8 cellular contexts compared by ENCODE assay signal in the genomic region with DNA sequence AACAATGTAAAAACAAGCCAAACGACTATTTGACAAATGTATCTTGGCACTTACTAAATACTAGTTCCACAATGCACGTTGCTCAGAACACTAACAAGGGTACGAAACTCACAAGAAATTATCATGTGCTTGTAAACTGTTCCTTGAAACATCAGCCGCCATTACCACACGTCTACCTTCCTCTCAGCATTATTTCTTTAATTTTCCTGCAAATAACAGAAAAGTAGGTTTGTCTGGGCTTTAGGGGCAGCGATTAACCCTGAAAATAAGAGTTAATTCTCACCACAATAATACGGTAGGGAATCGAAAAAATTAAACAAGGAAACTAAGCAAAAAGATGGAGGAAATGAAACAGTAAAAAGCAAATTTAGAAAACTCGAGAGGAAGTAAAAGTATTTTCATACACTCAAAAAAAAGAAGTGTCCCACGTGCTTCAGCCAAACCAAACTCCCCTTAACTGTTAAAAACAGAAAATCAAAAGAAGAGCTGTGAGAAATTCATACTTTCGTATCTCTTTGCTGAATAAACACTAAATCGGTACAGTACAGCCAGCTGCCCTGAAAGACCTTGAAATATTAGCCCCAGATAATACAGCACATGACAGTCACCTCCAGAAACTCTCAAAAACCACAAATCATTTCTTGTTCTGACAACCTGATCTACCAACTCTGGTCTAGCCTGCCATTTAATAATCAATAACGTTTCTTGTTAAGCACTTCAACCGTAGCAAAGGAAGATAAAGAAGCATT. TPM values are rescaled to one million over a fixed set of nuclear protein-coding genes. Genes with fewer than 3 reads are reported as not detected.
DNase-seq lines count a peak whose midpoint lies in the region; ATAC-seq and TF ChIP-seq lines count a peak whose summit lies in the region.

No MANE protein-coding gene starts in this region.

- H3K27me3 Mint-ChIP-seq in IgD-negative memory B cell: no peaks in the 10 kb centered on the region
- H3K27me3 Mint-ChIP-seq in MCF 10A (ENCODE audit: insufficient read depth, unreplicated experiment): no peaks in the 10 kb centered on the region

- no peaks in the 10 kb centered on the region for H3K9me3 ChIP-seq in mucosa of rectum (ENCODE audit: control insufficient read depth in 2 of 2, low read length in 2 of 2)

- H3K36me3 ChIP-seq in mucosa of rectum (ENCODE audit: control insufficient read depth in 2 of 2, insufficient read depth in 2 of 2, low read length in 2 of 2): peaks cover 0 to 3% of the 10 kb centered on the region in 2 donors

- H3K9me3 Mint-ChIP-seq in IgD-negative memory B cell (no peaks in the 10 kb centered on the region), MCF 10A (ENCODE audit: unreplicated experiment) (no peaks in the 10 kb centered on the region)

- peaks cover 43 to 52% of the 10 kb centered on the region in 2 donors for H3K4me1 ChIP-seq in mucosa of rectum (ENCODE audit: control insufficient read depth in 2 of 2, insufficient read depth in 2 of 2, low read length in 2 of 2)

- H3K4me3 ChIP-seq in GM12864 (ENCODE audit: low read depth, low read length) (peak overlapping the region; percentile 97), mucosa of rectum (ENCODE audit: low read length in 2 of 2) (peak overlapping the region; percentile 78 to 90)

- CTCF ChIA-PET in MCF 10A (lab: Yijun Ruan, JAX): interaction anchor here (0.6 to 1.1 kb wide), 2 partner anchors 94 to 176 kb away, joined by 3 to 4 read pairs; no protein-coding TSS in a partner anchor

- H3K9ac ChIP-seq in mucosa of rectum (ENCODE audit: low read depth in 1 of 2, low read length in 2 of 2): peak overlapping the region; percentile 92 to 98

- intact Hi-C loops in MCF 10A (cut with micrococcal nuclease): loop anchor here (2.0 kb wide), 2 partner anchors 25 to 35 kb away; no protein-coding TSS in a partner anchor

- POLR2A ChIA-PET in MCF 10A (lab: Yijun Ruan, JAX): interaction anchor here (1.1 to 4.5 kb wide), 5 partner anchors 11 to 96 kb away, joined by 3 to 54 read pairs (median 6); no protein-coding TSS in a partner anchor

- peak; percentile 58 for ATAC-seq in GM21528 (IDR thresholded peaks at IDR 0.05; ENCODE audit: low FRiP score, unreplicated experiment)

- BruUV-seq in MCF 10A (replicated peaks; lab: Mats Ljungman, UMichigan): TSS peak; percentile 44

- peak; percentile 81 for DNase-seq in GM12864 (ENCODE audit: low read depth)
- no peak for DNase-seq in MCF 10A (ENCODE audit: unreplicated experiment)
- no peak for DNase-seq in stimulated activated CD4-positive, alpha-beta T cell treated with anti-CD3 and anti-CD28 coated beads, Interleukin-4, amount 100 ng/mL, for 4 hours
- no peak for DNase-seq in SW 1271 (lab: John Stamatoyannopoulos, UW)
- no peak for DNase-seq in stimulated activated CD4-positive, alpha-beta T cell treated with anti-CD3 and anti-CD28 coated beads, Interleukin-1b, Interleukin-23, amount 100 ng/mL, for 48 hours

- H3K36me3 Mint-ChIP-seq in IgD-negative memory B cell: peaks cover 21% of the 10 kb centered on the region
- H3K36me3 Mint-ChIP-seq in MCF 10A (ENCODE audit: insufficient read depth, unreplicated experiment): peaks cover 3% of the 10 kb centered on the region

- H3K4me1 Mint-ChIP-seq in IgD-negative memory B cell (peaks cover 44 to 60% (median 58%) of the 10 kb centered on the region in 3 donors), MCF 10A (ENCODE audit: insufficient read depth, unreplicated experiment) (peaks cover 22% of the 10 kb centered on the region)

- peak overlapping the region; percentile 94 to 98 (median 96) for H3K4me3 Mint-ChIP-seq in IgD-negative memory B cell
- H3K4me3 Mint-ChIP-seq in MCF 10A (ENCODE audit: unreplicated experiment): peak overlapping the region; percentile 95

- H3K27ac Mint-ChIP-seq in IgD-negative memory B cell (peak overlapping the region; percentile 83 to 90 (median 84)), MCF 10A (ENCODE audit: low read depth, unreplicated experiment) (peak overlapping the region; percentile 97)

- TF ChIP-seq CTCF in GM12864 (IDR thresholded peaks at IDR 0.05; ENCODE audit: low read depth, low read length, missing control alignments): no peak
- no peak for TF ChIP-seq CTCF in MCF 10A (IDR thresholded peaks at IDR 0.05; ENCODE audit: unreplicated experiment)

- H3K27ac ChIP-seq in mucosa of rectum (ENCODE audit: low read depth in 2 of 2, low read length in 2 of 2): peak overlapping the region; percentile 93 to 95

- H3K27me3 ChIP-seq in mucosa of rectum (ENCODE audit: control insufficient read depth in 2 of 2, insufficient read depth in 2 of 2, low read length in 2 of 2): no peaks in the 10 kb centered on the region

RNA-seq across cellular contexts. Expression of gene ARHGAP17, which starts 1.2 kb away (rescaled TPM):
- polyA plus RNA-seq in IgD-negative memory B cell: 153 TPM
- 50.0 and 52.2 TPM in 2 replicates for total RNA-seq in MCF 10A (2022)
